ENCODE assay signal across 27 cellular contexts in genomic region chr16:89164436-89164835, GRCh38. TPM values are rescaled to one million over a fixed set of nuclear protein-coding genes. Genes with fewer than 3 reads are reported as not detected.
"Had no signal": no experiment of that assay in that cellular context is flagged by ENCODE, and none has a peak within 500 bp of the region (broad histone marks: within the 10 kb centered on the region; RNA-seq: fewer than 3 reads in every experiment).

No MANE protein-coding gene starts in this region.

- H3K4me3 ChIP-seq: dorsolateral prefrontal cortex, left lung, ovary, smooth muscle cell, thyroid gland had no signal

- FAIRE-seq: colon, keratinocyte, urothelium cell line had no signal

- H3K27me3 Mint-ChIP-seq: activated CD4-positive, alpha-beta T cell treated with anti-CD3 and anti-CD28 coated beads, Interleukin-2, amount 10 ng/mL, durations not matched to agents 7 days and 5 days; activated T-cell treated with anti-CD3 and anti-CD28 coated beads, Interleukin-2, amount 50 U/mL, for 24 hours had no signal

- H3K27ac Mint-ChIP-seq: activated CD4-positive, alpha-beta T cell treated with anti-CD3 and anti-CD28 coated beads, Interleukin-2, amount 10 ng/mL, durations not matched to agents 7 days and 5 days; activated CD8-positive, alpha-beta T cell treated with anti-CD3 and anti-CD28 coated beads, Interleukin-2, amount 10 ng/mL, durations not matched to agents 7 days and 5 days; activated naive CD4-positive, alpha-beta T cell treated with anti-CD3 and anti-CD28 coated beads for 36 hours; activated T-cell treated with anti-CD3 and anti-CD28 coated beads, Interleukin-2, amount 50 U/mL, for 24 hours; activated T-helper 2 cell treated with anti-CD3 and anti-CD28 coated beads, Interferon-gamma antibody, Interleukin-2, Interleukin-4, amounts not matched to agents 10 μg/mL and 5 μg/mL and 100 μg/mL, durations not matched to agents 14 hours and 24 hours and 36 hours; endodermal cell had no signal

- H3K9me3 ChIP-seq: left lung, ovary, thyroid gland had no signal

- H3K9me3 Mint-ChIP-seq: activated naive CD4-positive, alpha-beta T cell treated with anti-CD3 and anti-CD28 coated beads for 36 hours; activated T-cell treated with anti-CD3 and anti-CD28 coated beads, Interleukin-2, amount 50 U/mL, for 24 hours; activated T-helper 2 cell treated with anti-CD3 and anti-CD28 coated beads, Interferon-gamma antibody, Interleukin-2, Interleukin-4, amounts not matched to agents 10 μg/mL and 5 μg/mL and 100 μg/mL, durations not matched to agents 14 hours and 24 hours and 36 hours; endodermal cell had no signal

- H3K4me3 Mint-ChIP-seq: activated CD4-positive, alpha-beta T cell treated with anti-CD3 and anti-CD28 coated beads, Interleukin-2, amount 10 ng/mL, durations not matched to agents 7 days and 5 days; activated CD8-positive, alpha-beta T cell treated with anti-CD3 and anti-CD28 coated beads, Interleukin-2, amount 10 ng/mL, durations not matched to agents 7 days and 5 days; activated naive CD4-positive, alpha-beta T cell treated with anti-CD3 and anti-CD28 coated beads for 36 hours; activated T-cell treated with anti-CD3 and anti-CD28 coated beads, Interleukin-2, amount 50 U/mL, for 24 hours; brain; endodermal cell had no signal

- H3K27me3 ChIP-seq: thyroid gland had no signal

- H3K4me1 ChIP-seq: foreskin keratinocyte had no signal

- H3K4me1 Mint-ChIP-seq: endodermal cell had no signal

- ATAC-seq: activated CD4-positive, CD25-positive, alpha-beta regulatory T cell treated with anti-CD3 and anti-CD28 coated beads, Interleukin-2, amount 50 U/mL, for 24 hours; activated CD8-positive, alpha-beta T cell treated with anti-CD3 and anti-CD28 coated beads, Interleukin-2, amount 10 ng/mL, durations not matched to agents 7 days and 5 days; foreskin keratinocyte; left lung; sciatic nerve had no signal

- H3K4me2 ChIP-seq: smooth muscle cell had no signal

- H3K27ac ChIP-seq: dorsolateral prefrontal cortex, epithelial cell of prostate, foreskin keratinocyte, left lung, ovary, thyroid gland had no signal

- DNase-seq: activated CD4-positive, alpha-beta T cell treated with anti-CD3 and anti-CD28 coated beads, Interleukin-2, amount 10 ng/mL, durations not matched to agents 7 days and 5 days; activated CD8-positive, alpha-beta T cell treated with anti-CD3 and anti-CD28 coated beads, Interleukin-2, amount 10 ng/mL, durations not matched to agents 7 days and 5 days; activated naive CD4-positive, alpha-beta T cell treated with anti-CD3 and anti-CD28 coated beads for 36 hours; activated T-cell treated with anti-CD3 and anti-CD28 coated beads, Interleukin-2, amount 50 U/mL, for 24 hours; anterior cingulate cortex; central memory CD4-positive, alpha-beta T cell; dorsolateral prefrontal cortex; endodermal cell; foreskin keratinocyte; hypothalamus; left lung; ovary; stimulated activated CD4-positive, alpha-beta T cell treated with anti-CD3 and anti-CD28 coated beads, Interleukin-4, amount 100 ng/mL, for 4 hours; stimulated activated naive CD4-positive, alpha-beta T cell; T-helper 1 cell; thyroid gland had no signal

- H3K36me3 Mint-ChIP-seq: brain had no signal

- H3K36me3 ChIP-seq: left lung, ovary, thyroid gland had no signal

RNA-seq across cellular contexts. Expression of gene CDH15, which starts 7.1 kb away (rescaled TPM):
- total RNA-seq: activated CD4-positive, alpha-beta T cell treated with anti-CD3 and anti-CD28 coated beads, Interleukin-2, amount 10 ng/mL, durations not matched to agents 7 days and 5 days; activated CD8-positive, alpha-beta T cell treated with anti-CD3 and anti-CD28 coated beads, Interleukin-2, amount 10 ng/mL, durations not matched to agents 7 days and 5 days; activated naive CD4-positive, alpha-beta T cell treated with anti-CD3 and anti-CD28 coated beads for 36 hours; activated T-helper 2 cell treated with anti-CD3 and anti-CD28 coated beads, Interferon-gamma antibody, Interleukin-2, Interleukin-4, amounts not matched to agents 10 μg/mL and 5 μg/mL and 100 μg/mL, durations not matched to agents 14 hours and 24 hours and 36 hours; foreskin keratinocyte; mononuclear cell; thyroid gland had no signal
- polyA plus RNA-seq: keratinocyte had no signal

RNA-seq across cellular contexts. Expression of gene SLC22A31, which starts 35.9 kb away (rescaled TPM):
- total RNA-seq: activated CD8-positive, alpha-beta T cell treated with anti-CD3 and anti-CD28 coated beads, Interleukin-2, amount 10 ng/mL, durations not matched to agents 7 days and 5 days; foreskin keratinocyte; lung microvascular endothelial cell; mononuclear cell; smooth muscle cell had no signal
- polyA plus RNA-seq: keratinocyte had no signal
